In genomic region chr2:202237787-202238233, GRCh38 we compare ENCODE assay signal across 1 cellular context.
TF ChIP-seq lines count a peak whose summit lies in the region.

No MANE protein-coding gene starts in this region.

TF ChIP-seq in HepG2, 621 proteins besides CTCF, POLR2A, EP300 and RAD21 (continued from another document and continues in another):
- TF ChIP-seq ZBTB40 (IDR thresholded peaks at IDR 0.05) (no peak), ZBTB40 (CRISPR knock-in tag; IDR thresholded peaks at IDR 0.05) (no peak), ZSCAN31 (CRISPR knock-in tag; IDR thresholded peaks at IDR 0.05; ENCODE audit: low read depth) (0 out of 2 replicates have a peak, but pooled peaks have one; percentile 24), NRL (CRISPR knock-in tag; IDR thresholded peaks at IDR 0.05; ENCODE audit: borderline replicate concordance) (0 out of 2 replicates have a peak, but pooled peaks have one; percentile 5), DNMT1 (CRISPR knock-in tag; IDR thresholded peaks at IDR 0.05) (no peak), SIN3A (IDR thresholded peaks at IDR 0.05; ENCODE audit: borderline replicate concordance, low read depth, low read length) (peak; percentile 24; the same call in 1 of the 2 replicates), TBX2 (CRISPR knock-in tag; IDR thresholded peaks at IDR 0.05; ENCODE audit: borderline replicate concordance) (no peak), ZNF30 (CRISPR knock-in tag; IDR thresholded peaks at IDR 0.05) (peak; percentile 92), MAZ (IDR thresholded peaks at IDR 0.05; ENCODE audit: borderline replicate concordance, low read depth, low read length) (peak; percentile 33; the same call in 1 of the 2 replicates), MAZ (CRISPR knock-in tag; IDR thresholded peaks at IDR 0.05; ENCODE audit: low read depth) (no peak), ZBTB39 (CRISPR knock-in tag; IDR thresholded peaks at IDR 0.05) (no peak), ZUFSP (CRISPR knock-in tag; IDR thresholded peaks at IDR 0.05; ENCODE audit: borderline replicate concordance) (no peak), ZNF761 (CRISPR knock-in tag; conservative IDR thresholded peaks at IDR 0.05) (no peak), ZBTB7A (CRISPR knock-in tag; IDR thresholded peaks at IDR 0.05) (0 out of 2 replicates have a peak, but pooled peaks have one; percentile 48), ZNF512 (CRISPR knock-in tag; IDR thresholded peaks at IDR 0.05) (peak; percentile 48; the same call in 1 of the 2 replicates), ZNF546 (CRISPR knock-in tag; conservative IDR thresholded peaks at IDR 0.05) (0 out of 2 replicates have a peak, but pooled peaks have one; percentile 3), NBN (conservative IDR thresholded peaks at IDR 0.05) (no peak), ZNF75D (CRISPR knock-in tag; IDR thresholded peaks at IDR 0.05; ENCODE audit: borderline replicate concordance) (no peak), NR3C1 (CRISPR knock-in tag; IDR thresholded peaks at IDR 0.05) (no peak), ZNF646 (CRISPR knock-in tag; IDR thresholded peaks at IDR 0.05) (no peak), ZNF33A (CRISPR knock-in tag; IDR thresholded peaks at IDR 0.05; ENCODE audit: borderline replicate concordance) (no peak), ZBTB49 (CRISPR knock-in tag; IDR thresholded peaks at IDR 0.05; ENCODE audit: borderline replicate concordance) (no peak), ISX (CRISPR knock-in tag; conservative IDR thresholded peaks at IDR 0.05) (0 out of 2 replicates have a peak, but pooled peaks have one; percentile 57), HES4 (CRISPR knock-in tag; IDR thresholded peaks at IDR 0.05; ENCODE audit: borderline replicate concordance) (no peak), ATM (IDR thresholded peaks at IDR 0.05; ENCODE audit: borderline replicate concordance) (no peak), KLF16 (CRISPR knock-in tag; IDR thresholded peaks at IDR 0.05) (no peak)
